Comparison of ENCODE assay signal across 8 cellular contexts in genomic region chr11:12008790-12009616, GRCh38. TPM values are rescaled to one million over a fixed set of nuclear protein-coding genes. Genes with fewer than 3 reads are reported as not detected.
DNase-seq lines count a peak whose midpoint lies in the region; ATAC-seq and TF ChIP-seq lines count a peak whose summit lies in the region.

No MANE protein-coding gene starts in this region.

- TF ChIP-seq POLR2A in adrenal gland (IDR thresholded peaks at IDR 0.05) (no peak), prostate gland (IDR thresholded peaks at IDR 0.05) (no peak)

- DNase-seq in Right ventricle myocardium inferior (ENCODE audit: missing footprints) (no peak), cardiac septum (ENCODE audit: low spot score) (no peak), adrenal gland (peak in 4 of 7 donors; percentile 49 to 68 (median 49)), right cardiac atrium (peak; percentile 63 to 90 (median 88)), prostate gland (ENCODE audit: low spot score) (no peak), medulla oblongata (ENCODE audit: extremely low spot score) (no peak)

- H3K27me3 ChIP-seq in adrenal gland (peaks cover 7% of the 10 kb centered on the region), right cardiac atrium (ENCODE audit: control insufficient read depth, insufficient read depth) (no peaks in the 10 kb centered on the region), prostate gland (replicated peaks; ENCODE audit: insufficient read depth) (no peaks in the 10 kb centered on the region)

- H3K27ac ChIP-seq in adrenal gland (peak overlapping the region in 2 of 5 donors; percentile 77), right cardiac atrium (ENCODE audit: low read length) (peak overlapping the region; percentile 92), prostate gland (peak overlapping the region; percentile 68 to 83)

- H3K36me3 ChIP-seq in adrenal gland (replicated peaks in 1 of 2) = no peaks in the 10 kb centered on the region
- H3K36me3 ChIP-seq in prostate gland = no peaks in the 10 kb centered on the region

- ATAC-seq in Right ventricle myocardium inferior (peak; percentile 81), right cardiac atrium (peak; percentile 88 to 90), GM19397 (IDR thresholded peaks at IDR 0.05; ENCODE audit: unreplicated experiment) (no peak), HG03097 (IDR thresholded peaks at IDR 0.05; ENCODE audit: low FRiP score, unreplicated experiment) (no peak)

- peaks cover 5 to 16% of the 10 kb centered on the region in 2 donors for H3K4me1 ChIP-seq in adrenal gland (replicated peaks in 1 of 2)
- H3K4me1 ChIP-seq in right cardiac atrium (ENCODE audit: control insufficient read depth, insufficient read depth, low read length) = peaks cover 4% of the 10 kb centered on the region
- H3K4me1 ChIP-seq in prostate gland (replicated peaks) = no peaks in the 10 kb centered on the region

- intact Hi-C loops in Right ventricle myocardium inferior (cut with DNase I) (loop anchor here (5.0 kb wide), 1 partner anchor 37 kb away; no protein-coding TSS in a partner anchor), cardiac septum (cut with DNase I) (no loop called here), adrenal gland (cut with DNase I) (no loop called here), right cardiac atrium (cut with DNase I) (no loop called here), prostate gland (cut with DNase I) (no loop called here)

- H3K9me3 ChIP-seq in adrenal gland (replicated peaks in 1 of 3) (no peaks in the 10 kb centered on the region), right cardiac atrium (ENCODE audit: control insufficient read depth, low read length) (no peaks in the 10 kb centered on the region), prostate gland (no peaks in the 10 kb centered on the region)

- no peak for TF ChIP-seq CTCF in adrenal gland (IDR thresholded peaks at IDR 0.05)
- no peak for TF ChIP-seq CTCF in prostate gland (IDR thresholded peaks at IDR 0.05)

- peak overlapping the region in 2 of 4 donors; percentile 16 to 78 for H3K4me3 ChIP-seq in adrenal gland
- peak overlapping the region; percentile 71 for H3K4me3 ChIP-seq in right cardiac atrium (ENCODE audit: low read length)
- H3K4me3 ChIP-seq in prostate gland = peak overlapping the region; percentile 39 to 42

- WGBS in adrenal gland, 4 donors = 1 to 7% (median 2%) methylated on average over 3 to 76 of the region's 76 CpGs
- 1% methylated on average over 74 of the region's 76 CpGs for WGBS in right cardiac atrium
- 2% methylated on average over 37 of the region's 76 CpGs for WGBS in prostate gland

RNA-seq across cellular contexts. Expression of gene DKK3, which starts 0.6 kb away (rescaled TPM):
- total RNA-seq in Right ventricle myocardium inferior = 515 TPM
- total RNA-seq in cardiac septum = 980 TPM
- total RNA-seq in adrenal gland = 100 to 1,000 TPM in 5 of 8 donors, 10 to 100 TPM in 3; 57.9 to 330 (median 113) TPM
- 100 to 1,000 TPM in 1 of 3 donors, 10 to 100 TPM in 2; 73.6 to 175 (median 74.6) TPM for polyA plus RNA-seq in adrenal gland
- 1,000 to 10,000 TPM; 2,567 to 3,299 (median 2,969) TPM for total RNA-seq in right cardiac atrium
- polyA plus RNA-seq in right cardiac atrium = 2,307 TPM
- total RNA-seq in prostate gland = 100 to 1,000 TPM; 160 to 273 TPM

Comparison
In these comparisons a context has a peak if more than half of its experiments do, and no peak if none do; other contexts are left out.
1. DNase-seq: peak in adrenal gland (4 of 7) and right cardiac atrium (3 of 3); none in Right ventricle myocardium inferior (single experiment), cardiac septum (single experiment), prostate gland (single experiment) and medulla oblongata (single experiment).
2. ATAC-seq: peak in Right ventricle myocardium inferior (single experiment) and right cardiac atrium (2 of 2); none in GM19397 (single experiment) and HG03097 (single experiment).